ENCODE assay signal across 8 cellular contexts in genomic region chr15:50876260-50876988, GRCh38. TPM values are rescaled to one million over a fixed set of nuclear protein-coding genes. Genes with fewer than 3 reads are reported as not detected.
DNase-seq lines count a peak whose midpoint lies in the region; ATAC-seq and TF ChIP-seq lines count a peak whose summit lies in the region.

No MANE protein-coding gene starts in this region.

- no peak for DNase-seq in Right ventricle myocardium superior
- DNase-seq in cardiac septum (ENCODE audit: low spot score), result no peak
- DNase-seq in brain microvascular endothelial cell, result no peak
- peak; percentile 60 to 67 (median 61) for DNase-seq in mucosa of descending colon
- no peak for DNase-seq in aorta
- DNase-seq in HEK293T (ENCODE audit: extremely low spot score), result no peak
- no peak for DNase-seq in HuH-7 (ENCODE audit: low spot score)
- DNase-seq in nephron progenitor cell, result no peak

- TF ChIP-seq CTCF in brain microvascular endothelial cell (IDR thresholded peaks at IDR 0.05; ENCODE audit: low read depth, low read length, missing control alignments), result no peak
- no peak for TF ChIP-seq CTCF in mucosa of descending colon (IDR thresholded peaks at IDR 0.05)
- no peak for TF ChIP-seq CTCF in nephron progenitor cell (IDR thresholded peaks at IDR 0.05)

- no peak overlapping the region for H3K27ac Mint-ChIP-seq in nephron progenitor cell

- 72% methylated on average over 19 of the region's 19 CpGs for WGBS in aorta, 2 donors

- H3K36me3 ChIP-seq in brain microvascular endothelial cell (replicated peaks), result no peaks in the 10 kb centered on the region
- no peaks in the 10 kb centered on the region for H3K36me3 ChIP-seq in mucosa of descending colon (ENCODE audit: low read depth)
- no peaks in the 10 kb centered on the region for H3K36me3 ChIP-seq in aorta (ENCODE audit: control insufficient read depth in 1 of 2, insufficient read depth in 2 of 2, low read length in 1 of 2)

- no peaks in the 10 kb centered on the region for H3K9me3 Mint-ChIP-seq in nephron progenitor cell

- in situ Hi-C loops in brain microvascular endothelial cell (cut with HindIII; ENCODE audit: low pct_ligation_motif_present, low sequenced_read_pairs), result no loop called here

- CTCF ChIA-PET in HEK293T (lab: Yijun Ruan, JAX), result interaction anchor here (0.6 to 1.9 kb wide), 4 partner anchors 9 to 201 kb away, joined by 4 to 6 read pairs (median 5); no protein-coding TSS in a partner anchor

- H3K4me3 Mint-ChIP-seq in nephron progenitor cell, result no peak overlapping the region

- no peaks in the 10 kb centered on the region for H3K36me3 Mint-ChIP-seq in nephron progenitor cell (ENCODE audit: low read depth)

- POLR2A ChIA-PET in HEK293T (lab: Yijun Ruan, JAX), result no interaction called here

- peaks cover 30% of the 10 kb centered on the region for H3K4me1 Mint-ChIP-seq in nephron progenitor cell

- peak overlapping the region; percentile 49 for H3K4me3 ChIP-seq in brain microvascular endothelial cell (ENCODE audit: low read depth, low read length)
- H3K4me3 ChIP-seq in mucosa of descending colon, result no peak overlapping the region
- H3K4me3 ChIP-seq in aorta (ENCODE audit: low read length in 2 of 2), result peak overlapping the region; percentile 51 to 53

- H3K9me3 ChIP-seq in mucosa of descending colon, result no peaks in the 10 kb centered on the region
- H3K9me3 ChIP-seq in aorta (ENCODE audit: control insufficient read depth, low read length), result no peaks in the 10 kb centered on the region

- intact Hi-C loops in Right ventricle myocardium superior (cut with DNase I), result loop anchor here (5.0 kb wide), 2 partner anchors 109 to 194 kb away; partner anchors contain the start of gene SPPL2A
- intact Hi-C loops in cardiac septum (cut with DNase I), result loop anchor here (5.0 kb wide), 1 partner anchor 109 kb away; the partner anchor contains the start of gene SPPL2A
- intact Hi-C loops in mucosa of descending colon (cut with DNase I, micrococcal nuclease), result loop anchor here (5.0 kb wide), 2 partner anchors 189 to 199 kb away; partner anchors contain the start of gene TRPM7 (in 1 of the 2)
- intact Hi-C loops in aorta (cut with DNase I), result loop anchor here (2.0 to 5.0 kb wide), 2 partner anchors 202 to 204 kb away; no protein-coding TSS in a partner anchor

- peaks cover 4% of the 10 kb centered on the region for H3K27me3 Mint-ChIP-seq in nephron progenitor cell (ENCODE audit: low read depth, poor library complexity)

- H3K27ac ChIP-seq in brain microvascular endothelial cell (no peak overlapping the region), aorta (ENCODE audit: low read depth in 1 of 2, low read length in 2 of 2) (no peak overlapping the region)

- H3K27me3 ChIP-seq in brain microvascular endothelial cell (replicated peaks) (peaks cover 6% of the 10 kb centered on the region), aorta (ENCODE audit: control insufficient read depth in 1 of 2, insufficient read depth in 2 of 2, low read length in 1 of 2) (no peaks in the 10 kb centered on the region)

- peak; percentile 29 for ATAC-seq in Right ventricle myocardium superior (ENCODE audit: poor library complexity)
- peak; percentile 74 for ATAC-seq in mucosa of descending colon
- ATAC-seq in aorta (ENCODE audit: low FRiP score), result no peak

- H3K4me1 ChIP-seq in mucosa of descending colon (ENCODE audit: low read depth) (peaks cover 12% of the 10 kb centered on the region), aorta (ENCODE audit: control insufficient read depth in 1 of 2, insufficient read depth in 2 of 2, low read length in 2 of 2) (no peaks in the 10 kb centered on the region)

TF ChIP-seq in HEK293T, 16 proteins besides CTCF, POLR2A, EP300 and RAD21:
- TF ChIP-seq BHLHE40 (IDR thresholded peaks at IDR 0.05; ENCODE audit: borderline replicate concordance), result no peak
- TF ChIP-seq TARDBP (IDR thresholded peaks at IDR 0.05), result no peak
- TF ChIP-seq FOXK2 (IDR thresholded peaks at IDR 0.05), result no peak
- TF ChIP-seq HDGF (IDR thresholded peaks at IDR 0.05; ENCODE audit: borderline replicate concordance), result no peak
- TF ChIP-seq FOXA1 (IDR thresholded peaks at IDR 0.05), result no peak
- TF ChIP-seq L3MBTL2 (conservative IDR thresholded peaks at IDR 0.05), result no peak
- TF ChIP-seq ZNF384 (IDR thresholded peaks at IDR 0.05), result no peak
- no peak for TF ChIP-seq NFRKB (IDR thresholded peaks at IDR 0.05)
- TF ChIP-seq, protein P1, sequence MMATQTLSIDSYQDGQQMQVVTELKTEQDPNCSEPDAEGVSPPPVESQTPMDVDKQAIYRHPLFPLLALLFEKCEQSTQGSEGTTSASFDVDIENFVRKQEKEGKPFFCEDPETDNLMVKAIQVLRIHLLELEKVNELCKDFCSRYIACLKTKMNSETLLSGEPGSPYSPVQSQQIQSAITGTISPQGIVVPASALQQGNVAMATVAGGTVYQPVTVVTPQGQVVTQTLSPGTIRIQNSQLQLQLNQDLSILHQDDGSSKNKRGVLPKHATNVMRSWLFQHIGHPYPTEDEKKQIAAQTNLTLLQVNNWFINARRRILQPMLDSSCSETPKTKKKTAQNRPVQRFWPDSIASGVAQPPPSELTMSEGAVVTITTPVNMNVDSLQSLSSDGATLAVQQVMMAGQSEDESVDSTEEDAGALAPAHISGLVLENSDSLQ (IDR thresholded peaks at IDR 0.05), result no peak
- TF ChIP-seq LEF1 (IDR thresholded peaks at IDR 0.05; ENCODE audit: borderline replicate concordance), result no peak
- no peak for TF ChIP-seq SUZ12 (IDR thresholded peaks at IDR 0.05)
- no peak for TF ChIP-seq ELF4 (IDR thresholded peaks at IDR 0.05)
- no peak for TF ChIP-seq CTBP1 (IDR thresholded peaks at IDR 0.05; ENCODE audit: borderline replicate concordance)
- TF ChIP-seq FOXM1 (IDR thresholded peaks at IDR 0.05; ENCODE audit: borderline replicate concordance), result no peak

RNA-seq across cellular contexts. Expression of gene AP4E1, which starts 32.1 kb away (rescaled TPM):
- total RNA-seq in Right ventricle myocardium superior, result 6.0 TPM
- 9.9 TPM for total RNA-seq in cardiac septum
- total RNA-seq in mucosa of descending colon, result 10 to 100 TPM in 2 of 3 donors, 1 to 10 TPM in 1; 9.6 to 11.9 (median 11.6) TPM
- 10 to 100 TPM; 10.4 to 12.6 TPM for total RNA-seq in aorta
- polyA plus RNA-seq in aorta, result 1 to 10 TPM; 2.3 to 4.1 TPM

Comparison
In these comparisons a context has a peak if more than half of its experiments do, and no peak if none do; other contexts are left out.
1. DNase-seq: peak in mucosa of descending colon (3 of 3); none in Right ventricle myocardium superior (single experiment), cardiac septum (single experiment), brain microvascular endothelial cell (single experiment), aorta (0 of 2), HEK293T (single experiment), HuH-7 (single experiment) and nephron progenitor cell (single experiment).